Comparison of ENCODE assay signal across 1 cellular context in genomic region chr10:71314694-71315225, GRCh38.
TF ChIP-seq lines count a peak whose summit lies in the region.

No MANE protein-coding gene starts in this region.

TF ChIP-seq in HCT116, 20 proteins besides CTCF, POLR2A, EP300 and RAD21 (continued from another document):
- TF ChIP-seq REST (IDR thresholded peaks at IDR 0.05; ENCODE audit: low read depth) (no peak), CBX3 (IDR thresholded peaks at IDR 0.05; ENCODE audit: low read depth) (no peak), MAX (IDR thresholded peaks at IDR 0.05) (no peak), SP1 (IDR thresholded peaks at IDR 0.05; ENCODE audit: low read depth) (no peak), ATF3 (IDR thresholded peaks at IDR 0.05) (no peak), ZBTB33 (IDR thresholded peaks at IDR 0.05; ENCODE audit: extremely low read depth, insufficient replicate concordance, low read length) (no peak), EGR1 (IDR thresholded peaks at IDR 0.05; ENCODE audit: low read depth) (no peak)
